8 cellular contexts compared by ENCODE assay signal in genomic region chr20:13220857-13221297, GRCh38. TPM values are rescaled to one million over a fixed set of nuclear protein-coding genes. Genes with fewer than 3 reads are reported as not detected.
DNase-seq lines count a peak whose midpoint lies in the region; ATAC-seq and TF ChIP-seq lines count a peak whose summit lies in the region.

ISM1 (plus strand) TSS chr20:13221274; CDS start chr20:13221777, 503 bp downstream.

- H3K9me3 ChIP-seq in neuronal stem cell (replicated peaks in 1 of 2; ENCODE audit: control insufficient read depth in 2 of 2, insufficient read depth in 1 of 2, low read depth in 1 of 2, low read length in 2 of 2) (peaks cover 0 to 1% of the 10 kb centered on the region in 2 donors), uterus (no peaks in the 10 kb centered on the region)

- H2AK5ac ChIP-seq in neuronal stem cell (ENCODE audit: low read depth, low read length), result peak within 1 kb of the TSS; percentile 46

- peak within 1 kb of the TSS; percentile 47 for H3K14ac ChIP-seq in neuronal stem cell (ENCODE audit: low read length)

- CTCF ChIA-PET in activated CD4-positive, alpha-beta memory T cell treated with anti-CD3 and anti-CD28 coated beads, Interleukin-2, amount 10 ng/mL, durations not matched to agents 7 days and 5 days (lab: Charles Lee), result no interaction called here

- H3K9ac ChIP-seq in neuronal stem cell (ENCODE audit: low read depth, low read length, poor library complexity), result peak within 1 kb of the TSS; percentile 70

- H3K4me3 ChIP-seq in fibroblast of mammary gland (ENCODE audit: control insufficient read depth, low read depth, low read length), result peak within 1 kb of the TSS; percentile 19
- peak within 1 kb of the TSS; percentile 43 to 79 for H3K4me3 ChIP-seq in neuronal stem cell (ENCODE audit: low read length in 2 of 2)
- peak within 1 kb of the TSS; percentile 37 to 46 for H3K4me3 ChIP-seq in uterus

- no peak within 1 kb of the TSS for H3K27ac Mint-ChIP-seq in activated CD4-positive, alpha-beta memory T cell treated with anti-CD3 and anti-CD28 coated beads, Interleukin-2, amount 10 ng/mL, durations not matched to agents 7 days and 5 days

- ATAC-seq in HG03432 (IDR thresholded peaks at IDR 0.05; ENCODE audit: unreplicated experiment) (peak; percentile 25), GM21515 (IDR thresholded peaks at IDR 0.05; ENCODE audit: unreplicated experiment) (no peak), HG03571 (IDR thresholded peaks at IDR 0.05; ENCODE audit: unreplicated experiment) (no peak)

- H3K4me1 Mint-ChIP-seq in activated CD4-positive, alpha-beta memory T cell treated with anti-CD3 and anti-CD28 coated beads, Interleukin-2, amount 10 ng/mL, durations not matched to agents 7 days and 5 days, result peaks cover 15% of the 10 kb centered on the region

- no peak within 1 kb of the TSS for H3K27ac ChIP-seq in neuronal stem cell (replicated peaks; ENCODE audit: low read length)
- H3K27ac ChIP-seq in uterus, result peak within 1 kb of the TSS in 1 of 2 donors; percentile 6

- POLR2A ChIA-PET in activated CD4-positive, alpha-beta memory T cell treated with anti-CD3 and anti-CD28 coated beads, Interleukin-2, amount 10 ng/mL, durations not matched to agents 7 days and 5 days (lab: Charles Lee), result no interaction called here

- TF ChIP-seq CTCF in GM10266 (IDR thresholded peaks at IDR 0.05; ENCODE audit: control insufficient read depth, insufficient read depth, low read depth, missing control alignments) (no peak), fibroblast of mammary gland (conservative IDR thresholded peaks at IDR 0.05; ENCODE audit: control insufficient read depth, insufficient read depth, low read depth, low read length) (no peak), uterus (IDR thresholded peaks at IDR 0.05) (no peak)

- H3K79me1 ChIP-seq in neuronal stem cell (ENCODE audit: low read depth, low read length), result no peaks in the 10 kb centered on the region

- H2BK12ac ChIP-seq in neuronal stem cell (ENCODE audit: low read length), result peak within 1 kb of the TSS; percentile 58

- H3K4me1 ChIP-seq in neuronal stem cell (ENCODE audit: control insufficient read depth in 2 of 2, insufficient read depth in 1 of 2, low read depth in 1 of 2, low read length in 2 of 2), result peaks cover 9 to 10% of the 10 kb centered on the region in 2 donors
- peaks cover 0 to 6% of the 10 kb centered on the region in 2 donors for H3K4me1 ChIP-seq in uterus

- H3K4me3 Mint-ChIP-seq in activated CD4-positive, alpha-beta memory T cell treated with anti-CD3 and anti-CD28 coated beads, Interleukin-2, amount 10 ng/mL, durations not matched to agents 7 days and 5 days, result peak within 1 kb of the TSS; percentile 64

- H3K36me3 ChIP-seq in neuronal stem cell (replicated peaks in 1 of 2; ENCODE audit: control insufficient read depth in 2 of 2, insufficient read depth in 2 of 2, low read length in 2 of 2) (no peaks in the 10 kb centered on the region), uterus (no peaks in the 10 kb centered on the region)

- H3K4ac ChIP-seq in neuronal stem cell (ENCODE audit: low read length), result no peak within 1 kb of the TSS

- H3K36me3 Mint-ChIP-seq in activated CD4-positive, alpha-beta memory T cell treated with anti-CD3 and anti-CD28 coated beads, Interleukin-2, amount 10 ng/mL, durations not matched to agents 7 days and 5 days (ENCODE audit: low read depth), result no peaks in the 10 kb centered on the region

- peak within 1 kb of the TSS; percentile 94 for H2AFZ ChIP-seq in neuronal stem cell (ENCODE audit: low read length)

- peak within 1 kb of the TSS; percentile 99 for H3K4me2 ChIP-seq in neuronal stem cell (ENCODE audit: insufficient read depth, low read length, poor library complexity, severe bottlenecking)

- peak within 1 kb of the TSS; percentile 87 for H3K23ac ChIP-seq in neuronal stem cell (ENCODE audit: low read depth, low read length, poor library complexity)

- peak; percentile 52 for DNase-seq in GM10266 (ENCODE audit: extremely low spot score)
- DNase-seq in activated CD4-positive, alpha-beta memory T cell treated with anti-CD3 and anti-CD28 coated beads, Interleukin-2, amount 10 ng/mL, durations not matched to agents 7 days and 5 days, result peak; percentile 23
- DNase-seq in fibroblast of mammary gland (ENCODE audit: low read depth), result no peak
- DNase-seq in neuronal stem cell (ENCODE audit: low spot score), result peak; percentile 41
- DNase-seq in uterus, result peak in 1 of 2 donors; percentile 18

- WGBS in neuronal stem cell (ENCODE audit: extremely low coverage in 2 of 2, insufficient read length in 2 of 2, insufficient replicate concordance in 1 of 2), 2 donors, result no CpG with 5 or more reads among the region's 39 CpGs

- H4K8ac ChIP-seq in neuronal stem cell (ENCODE audit: low read depth, low read length), result peak within 1 kb of the TSS; percentile 65

- peaks cover 68% of the 10 kb centered on the region for H3K27me3 Mint-ChIP-seq in activated CD4-positive, alpha-beta memory T cell treated with anti-CD3 and anti-CD28 coated beads, Interleukin-2, amount 10 ng/mL, durations not matched to agents 7 days and 5 days

- no peak within 1 kb of the TSS for H4K91ac ChIP-seq in neuronal stem cell (ENCODE audit: low read depth, low read length, poor library complexity)

- H2BK15ac ChIP-seq in neuronal stem cell (ENCODE audit: low read length), result peak within 1 kb of the TSS; percentile 67

- no peak for TF ChIP-seq POLR2A in uterus (IDR thresholded peaks at IDR 0.05)

- peak within 1 kb of the TSS; percentile 39 for H2BK5ac ChIP-seq in neuronal stem cell (ENCODE audit: low read length)

- H3K27me3 ChIP-seq in neuronal stem cell (ENCODE audit: control insufficient read depth in 3 of 3, insufficient read depth in 3 of 3, low read depth in 1 of 3, low read length in 3 of 3) (peaks cover 25 to 71% (median 54%) of the 10 kb centered on the region in 3 experiments), uterus (no peaks in the 10 kb centered on the region)

- intact Hi-C loops in uterus (cut with DNase I; ENCODE audit: low total_unique reads), result no loop called here

- peak within 1 kb of the TSS; percentile 85 for H3K18ac ChIP-seq in neuronal stem cell (ENCODE audit: low read length)

- no peaks in the 10 kb centered on the region for H3K9me3 Mint-ChIP-seq in activated CD4-positive, alpha-beta memory T cell treated with anti-CD3 and anti-CD28 coated beads, Interleukin-2, amount 10 ng/mL, durations not matched to agents 7 days and 5 days

- H2BK120ac ChIP-seq in neuronal stem cell (ENCODE audit: low read depth, low read length), result peak within 1 kb of the TSS; percentile 72

RNA-seq across cellular contexts. Expression of gene ISM1, which starts in this region (rescaled TPM):
- total RNA-seq in activated CD4-positive, alpha-beta memory T cell treated with anti-CD3 and anti-CD28 coated beads, Interleukin-2, amount 10 ng/mL, durations not matched to agents 7 days and 5 days, result not detected
- 0.07 TPM for polyA plus RNA-seq in neuronal stem cell (2013, experiment 1 of 2)
- 0.03 TPM for polyA plus RNA-seq in neuronal stem cell (2013, experiment 2 of 2)
- 1 to 10 TPM in 2 of 4 donors, under 1 TPM in 1, not detected in 1; 0.49 to 6.2 (median 2.3) TPM for total RNA-seq in uterus

Comparison
In these comparisons a context has a peak if more than half of its experiments do, and no peak if none do; other contexts are left out.
1. Peak in DNase-seq in activated CD4-positive, alpha-beta memory T cell treated with anti-CD3 and anti-CD28 coated beads, Interleukin-2, amount 10 ng/mL, durations not matched to agents 7 days and 5 days; RNA of the gene not detected or under 1 TPM.